Comparison of ENCODE assay signal across 16 cellular contexts in genomic region chr7:158317238-158318205, GRCh38.
DNase-seq lines count a peak whose midpoint lies in the region; ATAC-seq and TF ChIP-seq lines count a peak whose summit lies in the region.
"Had no signal": no experiment of that assay in that cellular context is flagged by ENCODE, and none has a peak within 500 bp of the region (broad histone marks: within the 10 kb centered on the region; RNA-seq: fewer than 3 reads in every experiment).

No MANE protein-coding gene starts in this region.

- peak overlapping the region; percentile 87 for H3K4me3 Mint-ChIP-seq in neural crest cell
- no peak overlapping the region for H3K4me3 Mint-ChIP-seq in T-helper 2 cell treated with Interferon-gamma antibody and Interleukin-4, amounts not matched to agents 5 μg/mL and 100 μg/mL, for 36 hours
- H3K4me3 Mint-ChIP-seq: activated CD8-positive, alpha-beta T cell treated with anti-CD3 and anti-CD28 coated beads for 36 hours had no signal

- TF ChIP-seq CTCF in neural crest cell (conservative IDR thresholded peaks at IDR 0.05): no peak

- no peaks in the 10 kb centered on the region for H3K27me3 Mint-ChIP-seq in neural crest cell (ENCODE audit: low read depth)
- H3K27me3 Mint-ChIP-seq in T-helper 2 cell treated with Interferon-gamma antibody and Interleukin-4, amounts not matched to agents 5 μg/mL and 100 μg/mL, for 36 hours (ENCODE audit: low read depth): no peaks in the 10 kb centered on the region

- H3K9me3 Mint-ChIP-seq in neural crest cell: peaks cover under 1% of the 10 kb centered on the region
- H3K9me3 Mint-ChIP-seq in T-helper 2 cell treated with Interferon-gamma antibody and Interleukin-4, amounts not matched to agents 5 μg/mL and 100 μg/mL, for 36 hours: peaks cover 17% of the 10 kb centered on the region

- DNase-seq in AG20443 (ENCODE audit: low spot score) (peak; percentile 7), NCI-H146 treated with DMSO at 0.1 percent for 48 hours (lab: John Stamatoyannopoulos, UW; ENCODE audit: unreplicated experiment) (peak; percentile 89), globus pallidus (ENCODE audit: low spot score) (peak; percentile 20), neural crest cell (ENCODE audit: low read depth, low spot score) (peak; percentile 80), NCI-H82 treated with DMSO at 0.1 percent for 48 hours (lab: John Stamatoyannopoulos, UW; ENCODE audit: unreplicated experiment) (no peak)
- no peak for DNase-seq in T-helper 2 cell treated with Interferon-gamma antibody and Interleukin-4, amounts not matched to agents 5 μg/mL and 100 μg/mL, for 36 hours (ENCODE audit: low spot score)
- DNase-seq: ACHN; activated CD8-positive, alpha-beta T cell treated with anti-CD3 and anti-CD28 coated beads for 36 hours; activated effector memory CD4-positive, alpha-beta T cell treated with anti-CD3 and anti-CD28 coated beads, Interleukin-2, amount 50 U/mL, for 16 hours; aorta; KBM-7; NCI-H1417 treated with DMSO at 0.1 percent for 48 hours; NCI-H524 treated with DMSO at 0.1 percent for 48 hours had no signal

- ATAC-seq in HG02763 (IDR thresholded peaks at IDR 0.05; ENCODE audit: unreplicated experiment) (no peak), HG02588 (IDR thresholded peaks at IDR 0.05; ENCODE audit: unreplicated experiment) (no peak)
- ATAC-seq: activated CD8-positive, alpha-beta T cell treated with anti-CD3 and anti-CD28 coated beads for 36 hours; left lobe of liver had no signal

- H3K27ac Mint-ChIP-seq in neural crest cell (ENCODE audit: unreplicated experiment): peak overlapping the region; percentile 96
- H3K27ac Mint-ChIP-seq in T-helper 2 cell treated with Interferon-gamma antibody and Interleukin-4, amounts not matched to agents 5 μg/mL and 100 μg/mL, for 36 hours: no peak overlapping the region
- H3K27ac Mint-ChIP-seq: activated CD8-positive, alpha-beta T cell treated with anti-CD3 and anti-CD28 coated beads for 36 hours had no signal

- H3K36me3 Mint-ChIP-seq in neural crest cell (ENCODE audit: low read depth): peaks cover 21% of the 10 kb centered on the region
- peaks cover 2% of the 10 kb centered on the region for H3K36me3 Mint-ChIP-seq in T-helper 2 cell treated with Interferon-gamma antibody and Interleukin-4, amounts not matched to agents 5 μg/mL and 100 μg/mL, for 36 hours (ENCODE audit: low read depth)

- peaks cover 27% of the 10 kb centered on the region for H3K4me1 Mint-ChIP-seq in neural crest cell
- H3K4me1 Mint-ChIP-seq in T-helper 2 cell treated with Interferon-gamma antibody and Interleukin-4, amounts not matched to agents 5 μg/mL and 100 μg/mL, for 36 hours (ENCODE audit: low read depth): no peaks in the 10 kb centered on the region

Comparison
In these comparisons a context has a peak if more than half of its experiments do, and no peak if none do; other contexts are left out.
1. DNase-seq: peak in AG20443 (single experiment), NCI-H146 treated with DMSO at 0.1 percent for 48 hours (single experiment), globus pallidus (single experiment) and neural crest cell (single experiment); none in T-helper 2 cell treated with Interferon-gamma antibody and Interleukin-4, amounts not matched to agents 5 μg/mL and 100 μg/mL, for 36 hours (single experiment) and NCI-H82 treated with DMSO at 0.1 percent for 48 hours (single experiment).